Comparison of ENCODE assay signal across 22 cellular contexts in genomic region chr11:93229876-93230275, GRCh38. TPM values are rescaled to one million over a fixed set of nuclear protein-coding genes. Genes with fewer than 3 reads are reported as not detected.
DNase-seq lines count a peak whose midpoint lies in the region; ATAC-seq, FAIRE-seq and TF ChIP-seq lines count a peak whose summit lies in the region.
"Had no signal": no experiment of that assay in that cellular context is flagged by ENCODE, and none has a peak within 500 bp of the region (broad histone marks: within the 10 kb centered on the region; RNA-seq: fewer than 3 reads in every experiment).

No MANE protein-coding gene starts in this region.

- no peak overlapping the region for H3K23ac ChIP-seq in IMR-90 (ENCODE audit: low read depth, low read length)

- ATAC-seq in HepG2 = no peak
- no peak for ATAC-seq in right lobe of liver
- no peak for ATAC-seq in IMR-90 (ENCODE audit: low read depth)
- ATAC-seq in K562 = no peak
- ATAC-seq in GM21381 (IDR thresholded peaks at IDR 0.05; ENCODE audit: unreplicated experiment) = no peak
- ATAC-seq: CD8-positive, alpha-beta T cell had no signal

- TF ChIP-seq RAD21 in HepG2 (CRISPR knock-in tag; IDR thresholded peaks at IDR 0.05) = no peak
- no peak for TF ChIP-seq RAD21 in IMR-90 (IDR thresholded peaks at IDR 0.05; ENCODE audit: low read length)
- TF ChIP-seq RAD21 in K562 (CRISPR knock-in tag; conservative IDR thresholded peaks at IDR 0.05 in 1 of 2, IDR thresholded peaks at IDR 0.05 in 1 of 2) = no peak

- H3K4me1 ChIP-seq in HepG2 (ENCODE audit: insufficient read depth, low read length) (peaks cover 14% of the 10 kb centered on the region), right lobe of liver (peaks cover 0 to 6% (median 2%) of the 10 kb centered on the region in 4 donors), IMR-90 (ENCODE audit: control insufficient read depth, insufficient read depth, low read length) (no peaks in the 10 kb centered on the region), K562 (replicated peaks in 1 of 2; ENCODE audit: control insufficient read depth in 2 of 2, insufficient read depth in 2 of 2, low read length in 2 of 2) (no peaks in the 10 kb centered on the region), esophagus muscularis mucosa (peaks cover 0 to 5% (median 0%) of the 10 kb centered on the region in 4 donors)
- H3K4me1 ChIP-seq: BLaER1 treated with 17β-estradiol and CSF1 and Interleukin-3, amounts not matched to agents 10 nM and 100 nM had no signal

- H3K56ac ChIP-seq in IMR-90 (ENCODE audit: extremely low read depth, insufficient read depth, low read length) = no peak overlapping the region

- H3K79me2 ChIP-seq in HepG2 (ENCODE audit: insufficient read depth, low read length) (no peaks in the 10 kb centered on the region), K562 (ENCODE audit: control insufficient read depth, insufficient read depth, low read length) (no peaks in the 10 kb centered on the region)

- H3K27me3 ChIP-seq in HepG2 (ENCODE audit: control insufficient read depth in 1 of 2, insufficient read depth in 2 of 2, low read length in 2 of 2) (no peaks in the 10 kb centered on the region), right lobe of liver (no peaks in the 10 kb centered on the region), IMR-90 (ENCODE audit: control insufficient read depth, insufficient read depth, low read length) (peaks cover 3% of the 10 kb centered on the region; the same call in 1 of the 2 replicates), K562 (ENCODE audit: control insufficient read depth in 2 of 2, insufficient read depth in 2 of 2, low read length in 2 of 2) (no peaks in the 10 kb centered on the region), esophagus muscularis mucosa (peaks cover 0 to 17% (median 0%) of the 10 kb centered on the region in 4 donors)
- H3K27me3 ChIP-seq: BLaER1 treated with 17β-estradiol and CSF1 and Interleukin-3, amounts not matched to agents 10 nM and 100 nM had no signal

- H3K14ac ChIP-seq in IMR-90 (replicated peaks; ENCODE audit: low read depth, low read length) = no peak overlapping the region

- no peak overlapping the region for H2BK120ac ChIP-seq in IMR-90 (ENCODE audit: low read depth, low read length)

- H3K4ac ChIP-seq in IMR-90 (ENCODE audit: low read depth, low read length) = no peak overlapping the region

- H2AK5ac ChIP-seq in IMR-90 (ENCODE audit: low read depth, low read length) = no peak overlapping the region

- BruUV-seq in HepG2 (replicated peaks; lab: Mats Ljungman, UMichigan) (no TSS peak), IMR-90 (replicated peaks; lab: Mats Ljungman, UMichigan) (no TSS peak), K562 (replicated peaks; lab: Mats Ljungman, UMichigan) (no TSS peak)

- CTCF ChIA-PET in HepG2 (lab: Yijun Ruan, JAX; ENCODE audit: low intra/inter-chr PET ratio, low total read pairs) (no interaction called here), IMR-90 (lab: Yijun Ruan, JAX) (interaction anchor here (1.4 kb wide), 1 partner anchor 141 kb away, joined by 3 read pairs; no protein-coding TSS in a partner anchor), K562 (lab: Yijun Ruan, JAX; ENCODE audit: low intra/inter-chr PET ratio) (no interaction called here)

- DNase-seq in HepG2 (ENCODE audit: low spot score) (no peak), right lobe of liver (no peak), IMR-90 (no peak), K562 (ENCODE audit: extremely low read depth in 1 of 4, low spot score in 3 of 4) (no peak), esophagus muscularis mucosa (ENCODE audit: extremely low spot score) (no peak), mesenteric fat pad (ENCODE audit: low spot score) (no peak)
- DNase-seq: 8988T; AML-193; Caco-2; Calu3; CD4-positive, alpha-beta T cell; CD8-positive, alpha-beta T cell; DMS79 treated with DMSO at 0.1 percent for 48 hours; GF-D8 had no signal

- in situ Hi-C loops in HepG2 (cut with HindIII; ENCODE audit: extremely low pct_ligation_motif_present, low pct_unique_long_range_greater_than_20kb) (loop anchor here (10.0 kb wide), 1 partner anchor 285 kb away; no protein-coding TSS in a partner anchor), IMR-90 (cut with MboI; ENCODE audit: low sequenced_read_pairs) (loop anchor here (5.0 kb wide), 2 partner anchors 293 to 427 kb away; no protein-coding TSS in a partner anchor), K562 (cut with MboI) (loop anchor here (10.0 kb wide), 1 partner anchor 425 kb away; no protein-coding TSS in a partner anchor)

- H3K18ac ChIP-seq in IMR-90 (ENCODE audit: low read depth, low read length) = no peak overlapping the region

- WGBS in HepG2 (ENCODE audit: low lambda C conversion rate) = 93% methylated on average over 1 of the region's 1 CpG
- 88% methylated on average over 1 of the region's 1 CpG for WGBS in right lobe of liver (ENCODE audit: insufficient coverage, low coverage, low lambda C conversion rate, missing lambda C conversion rate)
- WGBS in IMR-90 (ENCODE audit: extremely low coverage in 2 of 2, insufficient read length in 1 of 2), 2 experiments = no CpG with 5 or more reads among the region's 1 CpG
- WGBS in K562 (ENCODE audit: insufficient coverage, low coverage, missing lambda C conversion rate) = 38% methylated on average over 1 of the region's 1 CpG
- WGBS in esophagus muscularis mucosa = 94% methylated on average over 1 of the region's 1 CpG

- H2BK20ac ChIP-seq in IMR-90 (ENCODE audit: low read depth, low read length) = no peak overlapping the region

- no peaks in the 10 kb centered on the region for H3K79me1 ChIP-seq in IMR-90 (ENCODE audit: low read depth in 1 of 2, low read length in 2 of 2)

- POLR2A ChIA-PET in HepG2 (lab: Yijun Ruan, JAX) = no interaction called here
- POLR2A ChIA-PET in IMR-90 (lab: Charles Lee; ENCODE audit: unreplicated experiment) = no interaction called here
- POLR2A ChIA-PET in K562 (lab: Yijun Ruan, JAX) = no interaction called here

- H2BK5ac ChIP-seq in IMR-90 (ENCODE audit: low read depth, low read length, poor library complexity, severe bottlenecking) = no peak overlapping the region

- TF ChIP-seq CTCF in HepG2 (CRISPR knock-in tag; IDR thresholded peaks at IDR 0.05) = no peak
- no peak for TF ChIP-seq CTCF in right lobe of liver (IDR thresholded peaks at IDR 0.05)
- TF ChIP-seq CTCF in IMR-90 (conservative IDR thresholded peaks at IDR 0.05; ENCODE audit: low read depth, low read length) = no peak
- no peak for TF ChIP-seq CTCF in K562 (IDR thresholded peaks at IDR 0.05 in 2 of 3, conservative IDR thresholded peaks at IDR 0.05 in 1 of 3; ENCODE audit: insufficient read depth in 2 of 3, low read depth in 1 of 3, low read length in 3 of 3)
- no peak for TF ChIP-seq CTCF in esophagus muscularis mucosa (IDR thresholded peaks at IDR 0.05)

- intact Hi-C loops in HepG2 (cut with micrococcal nuclease; ENCODE audit: unreplicated experiment) (loop anchor here (5.0 kb wide), 1 partner anchor 557 kb away; no protein-coding TSS in a partner anchor), right lobe of liver (cut with DNase I) (loop anchor here (10.0 kb wide), 4 partner anchors 285 to 425 kb away; no protein-coding TSS in a partner anchor), IMR-90 (cut with micrococcal nuclease) (loop anchor here (5.0 to 10.0 kb wide), 2 partner anchors 495 to 1277 kb away; no protein-coding TSS in a partner anchor), K562 (cut with micrococcal nuclease) (loop anchor here (5.0 to 10.0 kb wide), 2 partner anchors 98 to 225 kb away; no protein-coding TSS in a partner anchor), esophagus muscularis mucosa (cut with DNase I) (loop anchor here (10.0 kb wide), 2 partner anchors 55 to 285 kb away; no protein-coding TSS in a partner anchor)

- H4K20me1 ChIP-seq in HepG2 (ENCODE audit: insufficient read depth, low read length) = no peaks in the 10 kb centered on the region
- no peaks in the 10 kb centered on the region for H4K20me1 ChIP-seq in IMR-90 (ENCODE audit: insufficient read depth, low read length)
- no peaks in the 10 kb centered on the region; the same call in 1 of the 2 replicates for H4K20me1 ChIP-seq in K562 (replicated peaks; ENCODE audit: control insufficient read depth, insufficient read depth, low read length)
- H4K20me1 ChIP-seq: BLaER1 treated with 17β-estradiol and CSF1 and Interleukin-3, amounts not matched to agents 10 nM and 100 nM had no signal

- H2AFZ ChIP-seq in HepG2 (ENCODE audit: low read length) (no peak overlapping the region), IMR-90 (replicated peaks; ENCODE audit: low read length, poor library complexity) (no peak overlapping the region), K562 (ENCODE audit: low read depth, low read length) (no peak overlapping the region)

- H4K91ac ChIP-seq in IMR-90 (ENCODE audit: insufficient read depth, low read depth, low read length) = no peak overlapping the region

- H3K36me3 ChIP-seq in HepG2 (replicated peaks in 1 of 2; ENCODE audit: control insufficient read depth in 1 of 2, insufficient read depth in 2 of 2, low read length in 2 of 2) = no peaks in the 10 kb centered on the region
- H3K36me3 ChIP-seq in right lobe of liver = no peaks in the 10 kb centered on the region
- H3K36me3 ChIP-seq in IMR-90 (ENCODE audit: control insufficient read depth, insufficient read depth, low read length) = no peaks in the 10 kb centered on the region
- H3K36me3 ChIP-seq in K562 (ENCODE audit: control insufficient read depth, insufficient read depth, low read length) = no peaks in the 10 kb centered on the region
- H3K36me3 ChIP-seq in esophagus muscularis mucosa = no peaks in the 10 kb centered on the region
- H3K36me3 ChIP-seq: BLaER1 treated with 17β-estradiol and CSF1 and Interleukin-3, amounts not matched to agents 10 nM and 100 nM had no signal

- H3K9me3 ChIP-seq in HepG2 (ENCODE audit: low read length) (no peaks in the 10 kb centered on the region), right lobe of liver (no peaks in the 10 kb centered on the region), IMR-90 (ENCODE audit: control insufficient read depth, insufficient read depth, low read length) (no peaks in the 10 kb centered on the region), K562 (replicated peaks; ENCODE audit: control insufficient read depth, insufficient read depth, low read depth, low read length) (no peaks in the 10 kb centered on the region), esophagus muscularis mucosa (no peaks in the 10 kb centered on the region)
- H3K9me3 ChIP-seq: BLaER1 treated with 17β-estradiol and CSF1 and Interleukin-3, amounts not matched to agents 10 nM and 100 nM; Caco-2 had no signal

- FAIRE-seq in HepG2 (lab: Jason Lieb, UNC) (no peak), K562 (lab: Jason Lieb, UNC) (no peak)
- FAIRE-seq: A204.1, D721Med, G401.6, GM12891, GM19239 had no signal

- H4K5ac ChIP-seq in IMR-90 (ENCODE audit: low read depth, low read length) = no peak overlapping the region

- no peak overlapping the region for H3K27ac ChIP-seq in HepG2 (ENCODE audit: extremely low read length, insufficient read depth, low read length)
- no peak overlapping the region for H3K27ac ChIP-seq in right lobe of liver
- H3K27ac ChIP-seq in IMR-90 (ENCODE audit: insufficient read depth, low read length) = no peak overlapping the region
- H3K27ac ChIP-seq in K562 (ENCODE audit: extremely low read depth, low read depth, low read length) = no peak overlapping the region
- H3K27ac ChIP-seq in esophagus muscularis mucosa (replicated peaks in 1 of 4) = no peak overlapping the region
- H3K27ac ChIP-seq: BLaER1 treated with 17β-estradiol and CSF1 and Interleukin-3, amounts not matched to agents 10 nM and 100 nM; C4-2B had no signal

- H3K9me1 ChIP-seq in IMR-90 (ENCODE audit: insufficient read depth, low read length) (no peaks in the 10 kb centered on the region), K562 (ENCODE audit: control insufficient read depth, insufficient read depth, low read length) (no peaks in the 10 kb centered on the region)

- no peak overlapping the region for H4K8ac ChIP-seq in IMR-90 (ENCODE audit: low read depth in 2 of 2, low read length in 2 of 2)

- dilution Hi-C loops in IMR-90 (cut with HindIII; ENCODE audit: low sequenced_read_pairs, unreplicated experiment) = no loop called here

- H3K4me2 ChIP-seq in HepG2 (ENCODE audit: low read depth, low read length) (no peak overlapping the region), IMR-90 (ENCODE audit: low read depth, low read length) (no peak overlapping the region), K562 (ENCODE audit: insufficient read depth, low read length) (no peak overlapping the region)
- H3K4me2 ChIP-seq: BLaER1 treated with 17β-estradiol and CSF1 and Interleukin-3, amounts not matched to agents 10 nM and 100 nM had no signal

- no peak overlapping the region for H2BK15ac ChIP-seq in IMR-90 (ENCODE audit: low read depth, low read length)

- TF ChIP-seq POLR2A in HepG2 (IDR thresholded peaks at IDR 0.05; ENCODE audit: insufficient read depth in 1 of 2, low read depth in 2 of 2, low read length in 2 of 2) (no peak), right lobe of liver (IDR thresholded peaks at IDR 0.05) (no peak), IMR-90 (IDR thresholded peaks at IDR 0.05; ENCODE audit: low read depth, low read length) (no peak), K562 (conservative IDR thresholded peaks at IDR 0.05) (no peak), esophagus muscularis mucosa (IDR thresholded peaks at IDR 0.05; ENCODE audit: low read depth) (no peak)

- TF ChIP-seq EP300 in HepG2 (IDR thresholded peaks at IDR 0.05; ENCODE audit: low read depth in 2 of 2, low read length in 2 of 2) (no peak), HepG2 (CRISPR knock-in tag; IDR thresholded peaks at IDR 0.05; ENCODE audit: borderline replicate concordance) (no peak), K562 (IDR thresholded peaks at IDR 0.05; ENCODE audit: low read length) (no peak), esophagus muscularis mucosa (IDR thresholded peaks at IDR 0.05) (no peak)

- H2AK9ac ChIP-seq in IMR-90 (replicated peaks; ENCODE audit: low read depth, low read length, poor library complexity) = no peak overlapping the region

- H3K9ac ChIP-seq in HepG2 (ENCODE audit: insufficient read depth, low read depth, low read length) (no peak overlapping the region), IMR-90 (ENCODE audit: low read depth, low read length) (no peak overlapping the region), K562 (ENCODE audit: insufficient read depth in 1 of 2, low read depth in 2 of 2, low read length in 2 of 2) (no peak overlapping the region)
- H3K9ac ChIP-seq: BLaER1 treated with 17β-estradiol and CSF1 and Interleukin-3, amounts not matched to agents 10 nM and 100 nM had no signal

- H3K4me3 ChIP-seq in HepG2 (replicated peaks in 1 of 3; ENCODE audit: insufficient read depth in 1 of 3, low read depth in 2 of 3, low read length in 3 of 3) (no peak overlapping the region), right lobe of liver (no peak overlapping the region), IMR-90 (ENCODE audit: insufficient read depth, low read depth, low read length) (no peak overlapping the region), K562 (no peak overlapping the region), esophagus muscularis mucosa (no peak overlapping the region)
- H3K4me3 ChIP-seq: BLaER1 treated with 17β-estradiol and CSF1 and Interleukin-3, amounts not matched to agents 10 nM and 100 nM had no signal

RNA-seq across cellular contexts. Expression of gene SLC36A4, which starts 32.1 kb away (rescaled TPM):
- total RNA-seq in HepG2 (2016; rRNA removed; fragmentation: Illumina TruSeq; extraction: Trizol) = 7.3 and 7.5 TPM in 2 replicates
- total RNA-seq in HepG2 (2016; cell fraction: cytosol; rRNA removed; fragmentation: Illumina TruSeq; extraction: Trizol; ENCODE audit: low read depth) = 3.3 and 4.0 TPM in 2 replicates
- 6.9 and 7.0 TPM in 2 replicates for total RNA-seq in HepG2 (2016; cell fraction: insoluble cytoplasmic fraction; rRNA removed; fragmentation: Illumina TruSeq; extraction: Trizol)
- 9.8 and 10.5 TPM in 2 replicates for total RNA-seq in HepG2 (2016; cell fraction: membrane; rRNA removed; fragmentation: Illumina TruSeq; extraction: Trizol)
- 14.4 and 16.9 TPM in 2 replicates for total RNA-seq in HepG2 (2016; cell fraction: nucleus; rRNA removed; fragmentation: Illumina TruSeq; extraction: Trizol)
- 9.5 and 10.2 TPM in 2 replicates for polyA plus RNA-seq in HepG2 (2011; rRNA removed)
- 6.1 and 11.9 TPM in 2 replicates for polyA plus RNA-seq in HepG2 (2011; cell fraction: cytosol; rRNA removed)
- 4.3 and 6.3 TPM in 2 replicates for polyA plus RNA-seq in HepG2 (2011; cell fraction: nucleus; rRNA removed)
- polyA plus RNA-seq in HepG2 (2012) = 15.9 and 18.0 TPM in 2 replicates
- 7.0 and 8.6 TPM in 2 replicates for polyA plus RNA-seq in HepG2 (2016; cell fraction: cytosol; fragmentation: Illumina TruSeq; extraction: Trizol; ENCODE audit: low read depth)
- 10.9 and 11.9 TPM in 2 replicates for polyA plus RNA-seq in HepG2 (2016; cell fraction: insoluble cytoplasmic fraction; fragmentation: Illumina TruSeq; extraction: Trizol; ENCODE audit: low read depth)
- 11.4 and 12.4 TPM in 2 replicates for polyA plus RNA-seq in HepG2 (2016; cell fraction: membrane; fragmentation: Illumina TruSeq; extraction: Trizol; ENCODE audit: low read depth)
- 14.8 and 16.9 TPM in 2 replicates for polyA plus RNA-seq in HepG2 (2016; cell fraction: nucleus; fragmentation: Illumina TruSeq; extraction: Trizol; ENCODE audit: insufficient read depth, low read depth)
- 5.4 and 23.7 TPM in 2 replicates for polyA minus RNA-seq in HepG2 (2011; rRNA and poly(A)+ RNA removed; ENCODE audit: low replicate concordance)
- 7.6 and 8.7 TPM in 2 replicates for polyA minus RNA-seq in HepG2 (2011; cell fraction: cytosol; rRNA and poly(A)+ RNA removed)
- 34.5 and 37.7 TPM in 2 replicates for polyA minus RNA-seq in HepG2 (2011; cell fraction: nucleus; rRNA and poly(A)+ RNA removed)
- total RNA-seq in right lobe of liver = 10 to 100 TPM in 1 of 6 experiments, 1 to 10 TPM in 5; 3.2 to 10.7 (median 6.5) TPM
- 13.1 and 23.6 TPM in 2 replicates for total RNA-seq in IMR-90 (2012; rRNA removed)
- 6.2 and 9.2 TPM in 2 replicates for polyA plus RNA-seq in IMR-90 (2012; rRNA removed)
- 3.5 and 4.7 TPM in 2 replicates for polyA plus RNA-seq in IMR-90 (2012; cell fraction: cytosol; rRNA removed)
- 2.2 and 7.3 TPM in 2 replicates for polyA plus RNA-seq in IMR-90 (2012; cell fraction: nucleus; rRNA removed; ENCODE audit: low replicate concordance)
- 3.4 and 14.9 TPM in 2 replicates for total RNA-seq in K562 (2011; cell fraction: chromatin; rRNA removed; ENCODE audit: low replicate concordance)
- 1.8 and 2.6 TPM in 2 replicates for total RNA-seq in K562 (2011; cell fraction: nucleolus; rRNA removed)
- total RNA-seq in K562 (2011; cell fraction: nucleoplasm; rRNA removed) = 5.7 and 13.4 TPM in 2 replicates
- 3.0 and 7.3 TPM in 2 replicates for total RNA-seq in K562 (2014; rRNA removed)
- total RNA-seq in K562 (2014; rRNA removed; fragmentation: Illumina TruSeq; extraction: Trizol) = 5.4 and 8.8 TPM in 2 replicates
- 4.7 and 4.9 TPM in 2 replicates for total RNA-seq in K562 (2015; rRNA removed; fragmentation: Illumina TruSeq; extraction: Trizol)
- 6.4 and 7.3 TPM in 2 replicates for total RNA-seq in K562 (2021)
- polyA plus RNA-seq in K562 (2011; rRNA removed) = 0.65 and 5.6 TPM in 2 replicates
- polyA plus RNA-seq in K562 (2011; cell fraction: cytosol; rRNA removed) = 0.32 and 1.4 TPM in 2 replicates
- polyA plus RNA-seq in K562 (2011; cell fraction: nucleus; rRNA removed) = 0.46 and 2.4 TPM in 2 replicates
- polyA plus RNA-seq in K562 (2012) = 3.1 and 6.1 TPM in 2 replicates
- 7.8 and 8.0 TPM in 2 replicates for polyA plus RNA-seq in K562 (2014; fragmentation: Illumina TruSeq; extraction: Trizol)
- 1 to 10 TPM; 1.4 to 2.0 TPM for polyA plus RNA-seq in K562 (2014; fragmentation: Nextera tagmentation; extraction: Ambion mirVana)
- 6.4 and 6.7 TPM in 2 replicates for polyA plus RNA-seq in K562 (2014; rRNA removed)
- polyA minus RNA-seq in K562 (2011; rRNA and poly(A)+ RNA removed) = 1.5 and 10.3 TPM in 2 replicates
- polyA minus RNA-seq in K562 (2011; cell fraction: cytosol; rRNA and poly(A)+ RNA removed) = 0.18 and 3.0 TPM in 2 replicates
- polyA minus RNA-seq in K562 (2011; cell fraction: nucleus; rRNA and poly(A)+ RNA removed) = 0.78 and 3.2 TPM in 2 replicates
- 10 to 100 TPM; 10.9 to 19.9 (median 17.7) TPM for total RNA-seq in esophagus muscularis mucosa
- 20.5 TPM for total RNA-seq in mesenteric fat pad

Comparison
In these comparisons a context has a peak if more than half of its experiments do, and no peak if none do; other contexts are left out.
1. Of the 241 proteins assayed by ChIP-seq in both HepG2 and K562: peak only in HepG2: none; only in K562: MAFG; in both: MAFF and MAFK; in neither: 238.